Comparison of ENCODE assay signal across 13 cellular contexts in genomic region chr4:184668096-184668495, GRCh38. TPM values are rescaled to one million over a fixed set of nuclear protein-coding genes. Genes with fewer than 3 reads are reported as not detected.
DNase-seq lines count a peak whose midpoint lies in the region; ATAC-seq and TF ChIP-seq lines count a peak whose summit lies in the region.
"Had no signal": no experiment of that assay in that cellular context is flagged by ENCODE, and none has a peak within 500 bp of the region (broad histone marks: within the 10 kb centered on the region; RNA-seq: fewer than 3 reads in every experiment).

No MANE protein-coding gene starts in this region.

- no peak overlapping the region for H3K4me3 Mint-ChIP-seq in CD14-positive monocyte
- H3K4me3 Mint-ChIP-seq in activated naive CD8-positive, alpha-beta T cell treated with anti-CD3 and anti-CD28 coated beads for 36 hours = no peak overlapping the region
- peak overlapping the region in 3 of 10 donors; percentile 3 to 20 (median 8) for H3K4me3 Mint-ChIP-seq in naive thymus-derived CD8-positive, alpha-beta T cell

- H3K9me3 Mint-ChIP-seq in CD14-positive monocyte = peaks cover 0 to 2% (median 0%) of the 10 kb centered on the region in 7 donors
- H3K9me3 Mint-ChIP-seq in activated naive CD8-positive, alpha-beta T cell treated with anti-CD3 and anti-CD28 coated beads for 36 hours = no peaks in the 10 kb centered on the region
- peaks cover 0 to 1% (median 0%) of the 10 kb centered on the region in 9 donors for H3K9me3 Mint-ChIP-seq in naive thymus-derived CD8-positive, alpha-beta T cell

- intact Hi-C loops in CD14-positive monocyte (cut with micrococcal nuclease) (no loop called here), mucosa of descending colon (cut with DNase I, micrococcal nuclease) (no loop called here)

- H3K9me3 ChIP-seq in mucosa of descending colon = no peaks in the 10 kb centered on the region

- TF ChIP-seq CTCF in CD14-positive monocyte (IDR thresholded peaks at IDR 0.05) (no peak), HL-60 (IDR thresholded peaks at IDR 0.05; ENCODE audit: insufficient read depth, low read length) (no peak), mucosa of descending colon (IDR thresholded peaks at IDR 0.05) (no peak)

- DNase-seq in CD14-positive monocyte (ENCODE audit: low spot score) (no peak), HL-60 (ENCODE audit: low read depth in 1 of 2, low spot score in 1 of 2) (no peak), mucosa of descending colon (no peak)
- DNase-seq in activated naive CD8-positive, alpha-beta T cell treated with anti-CD3 and anti-CD28 coated beads for 36 hours = no peak
- no peak for DNase-seq in naive thymus-derived CD8-positive, alpha-beta T cell
- DNase-seq: activated CD4-positive, alpha-beta T cell treated with anti-CD3 and anti-CD28 coated beads, Interleukin-2, amount 50 U/mL, for 1 hour; activated effector memory CD4-positive, alpha-beta T cell treated with Interleukin-2 at 50 U/mL for 16 hours; NCI-H187; NCI-H524; OCI-M1 had no signal

- H3K27ac ChIP-seq in HL-60 (replicated peaks) = peak overlapping the region; percentile 65

- H3K4me1 ChIP-seq in mucosa of descending colon (ENCODE audit: low read depth) = peaks cover 6% of the 10 kb centered on the region

- POLR2A ChIA-PET in naive thymus-derived CD8-positive, alpha-beta T cell (lab: Charles Lee) = interaction anchor here (1.3 to 2.3 kb wide), 2 partner anchors 10 to 19 kb away, joined by 3 to 10 read pairs; partner anchors contain the start of genes CASP3 and PRIMPOL

- no peaks in the 10 kb centered on the region for H3K27me3 Mint-ChIP-seq in CD14-positive monocyte (ENCODE audit: low read depth in 3 of 3)
- H3K27me3 Mint-ChIP-seq in activated naive CD8-positive, alpha-beta T cell treated with anti-CD3 and anti-CD28 coated beads for 36 hours = no peaks in the 10 kb centered on the region
- no peaks in the 10 kb centered on the region for H3K27me3 Mint-ChIP-seq in naive thymus-derived CD8-positive, alpha-beta T cell

- no peaks in the 10 kb centered on the region for H3K27me3 ChIP-seq in HL-60 (ENCODE audit: insufficient read depth, poor library complexity, severe bottlenecking)

- no peak overlapping the region for H3K4me3 ChIP-seq in HL-60 (replicated peaks; ENCODE audit: insufficient read depth, low read length)
- no peak overlapping the region for H3K4me3 ChIP-seq in mucosa of descending colon

- H3K27ac Mint-ChIP-seq in CD14-positive monocyte = peak overlapping the region; percentile 5 to 93 (median 88)
- peak overlapping the region; percentile 23 for H3K27ac Mint-ChIP-seq in activated naive CD8-positive, alpha-beta T cell treated with anti-CD3 and anti-CD28 coated beads for 36 hours
- H3K27ac Mint-ChIP-seq in naive thymus-derived CD8-positive, alpha-beta T cell = peak overlapping the region in 9 of 10 donors; percentile 18 to 93 (median 67)

- peaks cover 43 to 56% of the 10 kb centered on the region in 2 donors for H3K36me3 Mint-ChIP-seq in CD14-positive monocyte
- peaks cover 28% of the 10 kb centered on the region for H3K36me3 Mint-ChIP-seq in activated naive CD8-positive, alpha-beta T cell treated with anti-CD3 and anti-CD28 coated beads for 36 hours
- H3K36me3 Mint-ChIP-seq in naive thymus-derived CD8-positive, alpha-beta T cell = peaks cover 8 to 49% (median 25%) of the 10 kb centered on the region in 3 donors

- no peaks in the 10 kb centered on the region for H3K36me3 ChIP-seq in mucosa of descending colon (ENCODE audit: low read depth)

- peak in 1 of 2 donors; percentile 47 for ATAC-seq in naive thymus-derived CD8-positive, alpha-beta T cell
- no peak for ATAC-seq in mucosa of descending colon
- ATAC-seq in HG03097 (IDR thresholded peaks at IDR 0.05; ENCODE audit: low FRiP score, unreplicated experiment) = no peak
- no peak for ATAC-seq in SK-N-SH treated with all-trans-retinoic acid at 6 μM for 48 hours
- ATAC-seq in GM18861 (IDR thresholded peaks at IDR 0.05; ENCODE audit: unreplicated experiment) = no peak

- H3K4me1 Mint-ChIP-seq in CD14-positive monocyte = peaks cover 22% of the 10 kb centered on the region
- H3K4me1 Mint-ChIP-seq in activated naive CD8-positive, alpha-beta T cell treated with anti-CD3 and anti-CD28 coated beads for 36 hours = peaks cover 13% of the 10 kb centered on the region
- H3K4me1 Mint-ChIP-seq in naive thymus-derived CD8-positive, alpha-beta T cell = peaks cover 20 to 27% (median 21%) of the 10 kb centered on the region in 4 donors

TF ChIP-seq in SK-N-SH treated with all-trans-retinoic acid at 6 μM for 48 hours, 23 proteins besides CTCF, POLR2A, EP300 and RAD21:
- no peak for TF ChIP-seq BACH2 (CRISPR knock-in tag; IDR thresholded peaks at IDR 0.05; ENCODE audit: borderline replicate concordance)
- no peak for TF ChIP-seq CSRNP3 (CRISPR knock-in tag; IDR thresholded peaks at IDR 0.05)
- no peak for TF ChIP-seq ZNF8 (CRISPR knock-in tag; IDR thresholded peaks at IDR 0.05)
- no peak for TF ChIP-seq SNAI2 (CRISPR knock-in tag; IDR thresholded peaks at IDR 0.05)
- no peak for TF ChIP-seq GLIS3 (CRISPR knock-in tag; IDR thresholded peaks at IDR 0.05)
- TF ChIP-seq ZC3H10 (CRISPR knock-in tag; IDR thresholded peaks at IDR 0.05) = no peak
- TF ChIP-seq ARNTL (CRISPR knock-in tag; IDR thresholded peaks at IDR 0.05; ENCODE audit: borderline replicate concordance, low read depth) = no peak
- TF ChIP-seq TOX (CRISPR knock-in tag; IDR thresholded peaks at IDR 0.05; ENCODE audit: borderline replicate concordance) = no peak
- no peak for TF ChIP-seq RARB (CRISPR knock-in tag; IDR thresholded peaks at IDR 0.05)
- TF ChIP-seq, protein P1, sequence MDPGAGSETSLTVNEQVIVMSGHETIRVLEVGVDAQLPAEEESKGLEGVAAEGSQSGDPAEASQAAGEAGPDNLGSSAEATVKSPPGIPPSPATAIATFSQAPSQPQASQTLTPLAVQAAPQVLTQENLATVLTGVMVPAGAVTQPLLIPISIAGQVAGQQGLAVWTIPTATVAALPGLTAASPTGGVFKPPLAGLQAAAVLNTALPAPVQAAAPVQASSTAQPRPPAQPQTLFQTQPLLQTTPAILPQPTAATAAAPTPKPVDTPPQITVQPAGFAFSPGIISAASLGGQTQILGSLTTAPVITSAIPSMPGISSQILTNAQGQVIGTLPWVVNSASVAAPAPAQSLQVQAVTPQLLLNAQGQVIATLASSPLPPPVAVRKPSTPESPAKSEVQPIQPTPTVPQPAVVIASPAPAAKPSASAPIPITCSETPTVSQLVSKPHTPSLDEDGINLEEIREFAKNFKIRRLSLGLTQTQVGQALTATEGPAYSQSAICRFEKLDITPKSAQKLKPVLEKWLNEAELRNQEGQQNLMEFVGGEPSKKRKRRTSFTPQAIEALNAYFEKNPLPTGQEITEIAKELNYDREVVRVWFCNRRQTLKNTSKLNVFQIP (CRISPR knock-in tag; IDR thresholded peaks at IDR 0.05; ENCODE audit: borderline replicate concordance, low read depth) = no peak
- no peak for TF ChIP-seq TCF4 (CRISPR knock-in tag; IDR thresholded peaks at IDR 0.05; ENCODE audit: borderline replicate concordance)
TF ChIP-seq in SK-N-SH treated with all-trans-retinoic acid at 6 μM for 48 hours: peak in this region for 0.

RNA-seq across cellular contexts. Expression of gene PRIMPOL, which starts 18.6 kb away (rescaled TPM):
- 10 to 100 TPM in 1 of 2 donors, 1 to 10 TPM in 1; 10.0 to 10.5 TPM for polyA plus RNA-seq in CD14-positive monocyte
- 10 to 100 TPM; 17.7 to 18.1 TPM for total RNA-seq in activated naive CD8-positive, alpha-beta T cell treated with anti-CD3 and anti-CD28 coated beads for 36 hours
- total RNA-seq in naive thymus-derived CD8-positive, alpha-beta T cell = 10 to 100 TPM; 16.1 to 17.6 TPM
- 10 to 100 TPM; 12.1 to 16.5 (median 12.7) TPM for polyA plus RNA-seq in naive thymus-derived CD8-positive, alpha-beta T cell
- total RNA-seq in mucosa of descending colon = 10 to 100 TPM; 17.1 to 22.5 (median 21.7) TPM

RNA-seq across cellular contexts. Expression of gene CASP3, which starts 18.8 kb away (rescaled TPM):
- 10 to 100 TPM in 1 of 2 donors, 1 to 10 TPM in 1; 6.7 to 11.3 TPM for polyA plus RNA-seq in CD14-positive monocyte
- 10 to 100 TPM; 72.0 to 72.2 TPM for total RNA-seq in activated naive CD8-positive, alpha-beta T cell treated with anti-CD3 and anti-CD28 coated beads for 36 hours
- total RNA-seq in naive thymus-derived CD8-positive, alpha-beta T cell = 10 to 100 TPM; 19.6 to 22.8 TPM
- polyA plus RNA-seq in naive thymus-derived CD8-positive, alpha-beta T cell = 1 to 10 TPM; 1.9 to 4.7 (median 3.3) TPM
- total RNA-seq in mucosa of descending colon = 10 to 100 TPM; 29.7 to 48.6 (median 37.8) TPM

Comparison
In these comparisons a context has a peak if more than half of its experiments do, and no peak if none do; other contexts are left out.
1. H3K27ac Mint-ChIP-seq: peak in every context shown above with its lines; median percentile 88 in CD14-positive monocyte; 67 in naive thymus-derived CD8-positive, alpha-beta T cell; 23 in activated naive CD8-positive, alpha-beta T cell treated with anti-CD3 and anti-CD28 coated beads for 36 hours.